In genomic region chr12:70426620-70427019, GRCh38 we compare ENCODE assay signal across 20 cellular contexts.
A peak's percentile ranks its signal among the peaks of the same experiment; 100 is the strongest.
DNase-seq lines count a peak whose midpoint lies in the region; ATAC-seq, FAIRE-seq and TF ChIP-seq lines count a peak whose summit lies in the region.
"Had no signal": no experiment of that assay in that cellular context is flagged by ENCODE, and none has a peak within 500 bp of the region (broad histone marks: within the 10 kb centered on the region; RNA-seq: fewer than 3 reads in every experiment).

No MANE protein-coding gene starts in this region.

- H4K5ac ChIP-seq in IMR-90 (ENCODE audit: low read depth, low read length): no peak overlapping the region

- H3K4me2 ChIP-seq in A549 (no peak overlapping the region), IMR-90 (ENCODE audit: low read depth, low read length) (no peak overlapping the region), K562 (ENCODE audit: insufficient read depth, low read length) (no peak overlapping the region)
- H3K4me2 ChIP-seq: BLaER1 treated with 17β-estradiol and CSF1 and Interleukin-3, amounts not matched to agents 10 nM and 100 nM had no signal

- intact Hi-C loops in IMR-90 (cut with micrococcal nuclease): no loop called here
- intact Hi-C loops in K562 (cut with micrococcal nuclease): no loop called here

- no peak overlapping the region for H3K27ac ChIP-seq in A549
- no peak overlapping the region for H3K27ac ChIP-seq in IMR-90 (ENCODE audit: insufficient read depth, low read length)
- H3K27ac ChIP-seq in K562 (ENCODE audit: extremely low read depth, low read depth, low read length): no peak overlapping the region
- H3K27ac ChIP-seq: BLaER1 treated with 17β-estradiol and CSF1 and Interleukin-3, amounts not matched to agents 10 nM and 100 nM; C4-2B had no signal

- no peak overlapping the region for H3K18ac ChIP-seq in IMR-90 (ENCODE audit: low read depth, low read length)

- no peak overlapping the region for H4K91ac ChIP-seq in IMR-90 (ENCODE audit: insufficient read depth, low read depth, low read length)

- no peak overlapping the region for H2BK20ac ChIP-seq in IMR-90 (ENCODE audit: low read depth, low read length)

- H2AK5ac ChIP-seq in IMR-90 (ENCODE audit: low read depth, low read length): no peak overlapping the region

- H3K23ac ChIP-seq in IMR-90 (ENCODE audit: low read depth, low read length): no peak overlapping the region

- BruUV-seq in IMR-90 (replicated peaks; lab: Mats Ljungman, UMichigan) (no TSS peak), K562 (replicated peaks; lab: Mats Ljungman, UMichigan) (no TSS peak)

- no peaks in the 10 kb centered on the region for H3K79me2 ChIP-seq in K562 (ENCODE audit: control insufficient read depth, insufficient read depth, low read length)

- FAIRE-seq in A549 (lab: Jason Lieb, UNC) (no peak), K562 (lab: Jason Lieb, UNC) (no peak)
- FAIRE-seq: A204.1, D721Med, G401.6, GM12891, GM19239 had no signal

- TF ChIP-seq RAD21 in A549 (conservative IDR thresholded peaks at IDR 0.05 in 1 of 2, IDR thresholded peaks at IDR 0.05 in 1 of 2) (no peak), IMR-90 (IDR thresholded peaks at IDR 0.05; ENCODE audit: low read length) (no peak), K562 (CRISPR knock-in tag; conservative IDR thresholded peaks at IDR 0.05 in 1 of 2, IDR thresholded peaks at IDR 0.05 in 1 of 2) (no peak)

- POLR2A ChIA-PET in A549 (lab: Yijun Ruan, JAX): no interaction called here
- POLR2A ChIA-PET in IMR-90 (lab: Charles Lee; ENCODE audit: unreplicated experiment): no interaction called here
- POLR2A ChIA-PET in K562 (lab: Yijun Ruan, JAX): interaction anchor here (1.5 kb wide), 1 partner anchor 10 kb away, joined by 5 read pairs; no protein-coding TSS in a partner anchor

- ATAC-seq in A549 (no peak), IMR-90 (ENCODE audit: low read depth) (no peak), K562 (no peak), HG02973 (IDR thresholded peaks at IDR 0.05; ENCODE audit: unreplicated experiment) (no peak)
- ATAC-seq: CD8-positive, alpha-beta T cell had no signal

- H3K4me1 ChIP-seq in A549 (no peaks in the 10 kb centered on the region), IMR-90 (ENCODE audit: control insufficient read depth, insufficient read depth, low read length) (no peaks in the 10 kb centered on the region), K562 (replicated peaks in 1 of 2; ENCODE audit: control insufficient read depth in 2 of 2, insufficient read depth in 2 of 2, low read length in 2 of 2) (no peaks in the 10 kb centered on the region)
- H3K4me1 ChIP-seq: BLaER1 treated with 17β-estradiol and CSF1 and Interleukin-3, amounts not matched to agents 10 nM and 100 nM; Caco-2 had no signal

- H3K9ac ChIP-seq in IMR-90 (ENCODE audit: low read depth, low read length) (no peak overlapping the region), K562 (ENCODE audit: insufficient read depth in 1 of 2, low read depth in 2 of 2, low read length in 2 of 2) (no peak overlapping the region)
- H3K9ac ChIP-seq: BLaER1 treated with 17β-estradiol and CSF1 and Interleukin-3, amounts not matched to agents 10 nM and 100 nM had no signal

- H3K27me3 ChIP-seq in IMR-90 (ENCODE audit: control insufficient read depth, insufficient read depth, low read length): no peaks in the 10 kb centered on the region
- H3K27me3 ChIP-seq in K562 (ENCODE audit: control insufficient read depth in 2 of 2, insufficient read depth in 2 of 2, low read length in 2 of 2): peaks cover 5 to 15% of the 10 kb centered on the region in 2 experiments
- H3K27me3 ChIP-seq: BLaER1 treated with 17β-estradiol and CSF1 and Interleukin-3, amounts not matched to agents 10 nM and 100 nM had no signal

- H3K9me1 ChIP-seq in IMR-90 (ENCODE audit: insufficient read depth, low read length) (no peaks in the 10 kb centered on the region), K562 (ENCODE audit: control insufficient read depth, insufficient read depth, low read length) (no peaks in the 10 kb centered on the region)

- in situ Hi-C loops in IMR-90 (cut with MboI; ENCODE audit: low sequenced_read_pairs): no loop called here
- in situ Hi-C loops in K562 (cut with MboI): no loop called here

- H2BK5ac ChIP-seq in IMR-90 (ENCODE audit: low read depth, low read length, poor library complexity, severe bottlenecking): no peak overlapping the region

- DNase-seq in A549 (ENCODE audit: low read depth in 1 of 2, low spot score in 1 of 2) (no peak), IMR-90 (no peak), K562 (ENCODE audit: extremely low read depth in 1 of 4, low spot score in 3 of 4) (no peak), cortex of kidney (lab: John Stamatoyannopoulos, UW) (no peak)
- DNase-seq: 8988T; AML-193; Caco-2; Calu3; CD4-positive, alpha-beta T cell; CD8-positive, alpha-beta T cell; DMS79 treated with DMSO at 0.1 percent for 48 hours; GF-D8 had no signal

- no peak overlapping the region for H2BK120ac ChIP-seq in IMR-90 (ENCODE audit: low read depth, low read length)

- H3K79me1 ChIP-seq in IMR-90 (ENCODE audit: low read depth in 1 of 2, low read length in 2 of 2): no peaks in the 10 kb centered on the region

- no peak overlapping the region for H3K56ac ChIP-seq in IMR-90 (ENCODE audit: extremely low read depth, insufficient read depth, low read length)

- H2BK15ac ChIP-seq in IMR-90 (ENCODE audit: low read depth, low read length): no peak overlapping the region

- H2AFZ ChIP-seq in IMR-90 (replicated peaks; ENCODE audit: low read length, poor library complexity) (no peak overlapping the region), K562 (ENCODE audit: low read depth, low read length) (no peak overlapping the region)

- WGBS in A549 (ENCODE audit: missing lambda C conversion rate): 12% methylated on average over 1 of the region's 1 CpG
- no CpG with 5 or more reads among the region's 1 CpG for WGBS in IMR-90 (ENCODE audit: extremely low coverage in 2 of 2, insufficient read length in 1 of 2), 2 experiments
- 0% methylated on average over 1 of the region's 1 CpG for WGBS in K562 (ENCODE audit: insufficient coverage, low coverage, missing lambda C conversion rate)

- H3K14ac ChIP-seq in IMR-90 (replicated peaks; ENCODE audit: low read depth, low read length): no peak overlapping the region

- no peaks in the 10 kb centered on the region for H3K9me3 ChIP-seq in A549
- H3K9me3 ChIP-seq in IMR-90 (ENCODE audit: control insufficient read depth, insufficient read depth, low read length): no peaks in the 10 kb centered on the region
- H3K9me3 ChIP-seq in K562 (replicated peaks; ENCODE audit: control insufficient read depth, insufficient read depth, low read depth, low read length): no peaks in the 10 kb centered on the region
- H3K9me3 ChIP-seq: BLaER1 treated with 17β-estradiol and CSF1 and Interleukin-3, amounts not matched to agents 10 nM and 100 nM; Caco-2 had no signal

- dilution Hi-C loops in IMR-90 (cut with HindIII; ENCODE audit: low sequenced_read_pairs, unreplicated experiment): no loop called here

- no peak overlapping the region for H2AK9ac ChIP-seq in IMR-90 (replicated peaks; ENCODE audit: low read depth, low read length, poor library complexity)

- no peaks in the 10 kb centered on the region for H4K20me1 ChIP-seq in IMR-90 (ENCODE audit: insufficient read depth, low read length)
- H4K20me1 ChIP-seq in K562 (replicated peaks; ENCODE audit: control insufficient read depth, insufficient read depth, low read length): no peaks in the 10 kb centered on the region
- H4K20me1 ChIP-seq: BLaER1 treated with 17β-estradiol and CSF1 and Interleukin-3, amounts not matched to agents 10 nM and 100 nM had no signal

- no peak overlapping the region for H4K8ac ChIP-seq in IMR-90 (ENCODE audit: low read depth in 2 of 2, low read length in 2 of 2)

- H3K4ac ChIP-seq in IMR-90 (ENCODE audit: low read depth, low read length): no peak overlapping the region

- TF ChIP-seq EP300 in A549 (IDR thresholded peaks at IDR 0.05): no peak
- no peak for TF ChIP-seq EP300 in K562 (IDR thresholded peaks at IDR 0.05; ENCODE audit: low read length)

- TF ChIP-seq CTCF in A549 (IDR thresholded peaks at IDR 0.05) (no peak), IMR-90 (conservative IDR thresholded peaks at IDR 0.05; ENCODE audit: low read depth, low read length) (no peak), K562 (IDR thresholded peaks at IDR 0.05 in 2 of 3, conservative IDR thresholded peaks at IDR 0.05 in 1 of 3; ENCODE audit: insufficient read depth in 2 of 3, low read depth in 1 of 3, low read length in 3 of 3) (no peak)

- no peak for TF ChIP-seq POLR2A in A549 (IDR thresholded peaks at IDR 0.05; ENCODE audit: low read length)
- no peak for TF ChIP-seq POLR2A in IMR-90 (IDR thresholded peaks at IDR 0.05; ENCODE audit: low read depth, low read length)
- no peak for TF ChIP-seq POLR2A in K562 (conservative IDR thresholded peaks at IDR 0.05)

- H3K4me3 ChIP-seq in A549 (no peak overlapping the region), IMR-90 (ENCODE audit: insufficient read depth, low read depth, low read length) (no peak overlapping the region), K562 (no peak overlapping the region)
- H3K4me3 ChIP-seq: BLaER1 treated with 17β-estradiol and CSF1 and Interleukin-3, amounts not matched to agents 10 nM and 100 nM had no signal

- CTCF ChIA-PET in A549 (lab: Yijun Ruan, JAX): interaction anchor here (0.6 kb wide), 1 partner anchor 493 kb away, joined by 3 read pairs; no protein-coding TSS in a partner anchor
- CTCF ChIA-PET in IMR-90 (lab: Yijun Ruan, JAX): no interaction called here
- CTCF ChIA-PET in K562 (lab: Yijun Ruan, JAX; ENCODE audit: low intra/inter-chr PET ratio): no interaction called here

- H3K36me3 ChIP-seq in IMR-90 (ENCODE audit: control insufficient read depth, insufficient read depth, low read length) (no peaks in the 10 kb centered on the region), K562 (ENCODE audit: control insufficient read depth, insufficient read depth, low read length) (no peaks in the 10 kb centered on the region)
- H3K36me3 ChIP-seq: BLaER1 treated with 17β-estradiol and CSF1 and Interleukin-3, amounts not matched to agents 10 nM and 100 nM had no signal

TF ChIP-seq in A549, 52 proteins besides CTCF, POLR2A, EP300 and RAD21 (continues in another document):
- no peak for TF ChIP-seq HOXB13 (CRISPR knock-in tag; IDR thresholded peaks at IDR 0.05; ENCODE audit: low read depth)
- TF ChIP-seq EHMT2 (IDR thresholded peaks at IDR 0.05; ENCODE audit: low read depth): no peak
- TF ChIP-seq MAFK (IDR thresholded peaks at IDR 0.05; ENCODE audit: partially characterized antibody): peak; percentile 80
- TF ChIP-seq ZC3H11A (IDR thresholded peaks at IDR 0.05): no peak

TF ChIP-seq in IMR-90, 13 proteins besides CTCF, POLR2A, EP300 and RAD21:
- no peak for TF ChIP-seq RFX5 (IDR thresholded peaks at IDR 0.05; ENCODE audit: low read depth, low read length)
- peak; percentile 46 for TF ChIP-seq MAFK (IDR thresholded peaks at IDR 0.05; ENCODE audit: low read depth, low read length)

TF ChIP-seq in K562, 482 proteins besides CTCF, POLR2A, EP300 and RAD21 (continues in another document):
- TF ChIP-seq C11orf30 (IDR thresholded peaks at IDR 0.05; ENCODE audit: low read depth) (peak; percentile 67), ZNF124 (CRISPR knock-in tag; IDR thresholded peaks at IDR 0.05) (no peak), PHF8 (IDR thresholded peaks at IDR 0.05; ENCODE audit: borderline replicate concordance, low read length) (no peak)

Comparison
In these comparisons a context has a peak if more than half of its experiments do, and no peak if none do; other contexts are left out.
1. Of the 35 proteins assayed by ChIP-seq in both K562 and A549: peak only in K562: none; only in A549: none; in both: MAFK; in neither: 34.